Comparison of ENCODE assay signal across 12 cellular contexts in the genomic region with DNA sequence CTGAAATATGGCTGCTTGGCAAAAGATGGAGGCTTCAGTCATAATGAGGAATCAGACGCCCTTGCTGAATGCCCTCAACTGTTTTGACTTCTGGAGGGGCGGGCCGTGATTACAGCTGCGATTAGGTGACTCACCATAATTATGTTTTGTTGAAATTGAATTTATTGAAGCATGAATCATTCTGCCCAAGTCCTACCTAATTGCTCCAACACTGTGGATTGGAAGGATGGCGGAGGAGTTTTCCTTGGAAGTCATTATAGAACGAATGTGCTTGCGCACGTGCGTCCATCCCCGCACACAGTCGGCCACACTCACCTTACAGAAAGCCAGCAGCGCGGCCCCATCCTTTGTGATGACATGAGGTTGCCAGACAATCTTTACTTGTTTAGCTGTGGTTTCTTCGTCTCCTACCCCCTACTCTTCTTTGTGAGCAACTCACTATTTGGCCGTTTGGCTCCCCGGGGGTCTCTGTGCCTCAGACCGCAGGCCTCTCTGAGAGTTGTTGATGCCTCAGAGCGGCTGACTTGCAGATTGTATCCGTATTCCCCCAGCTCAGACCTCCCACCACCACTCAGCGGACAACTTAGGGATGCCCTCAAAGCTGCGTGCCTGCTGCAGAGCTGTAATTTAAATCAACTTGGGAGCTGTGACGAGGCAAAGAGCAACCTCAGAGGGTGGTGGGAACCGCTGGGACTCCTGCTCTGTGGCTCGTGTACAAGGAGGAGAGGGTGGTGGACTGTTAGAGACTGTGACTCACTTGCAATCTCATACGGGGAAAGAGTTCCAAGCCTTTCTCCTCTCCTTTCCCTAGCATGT.
DNase-seq lines count a peak whose midpoint lies in the region; ATAC-seq, FAIRE-seq and TF ChIP-seq lines count a peak whose summit lies in the region.
"Had no signal": no experiment of that assay in that cellular context is flagged by ENCODE, and none has a peak within 500 bp of the region (broad histone marks: within the 10 kb centered on the region; RNA-seq: fewer than 3 reads in every experiment).

No MANE protein-coding gene starts in this region.

- H3K9ac ChIP-seq in keratinocyte (ENCODE audit: control insufficient read depth, extremely low read depth, insufficient read depth, low read length): no peak overlapping the region

- H3K4me2 ChIP-seq in keratinocyte (ENCODE audit: control insufficient read depth, extremely low read depth, insufficient read depth, low read depth, low read length): peak overlapping the region; percentile 30

- H4K20me1 ChIP-seq in keratinocyte (ENCODE audit: control insufficient read depth, extremely low read depth, insufficient read depth, low read length): no peaks in the 10 kb centered on the region

- dilution Hi-C loops in keratinocyte (cut with MboI; ENCODE audit: extremely low pct_ligation_motif_present, low sequenced_read_pairs): no loop called here

- ATAC-seq in HG03378 (IDR thresholded peaks at IDR 0.05; ENCODE audit: unreplicated experiment): no peak

- TF ChIP-seq CTCF in keratinocyte (optimal IDR thresholded peaks at IDR 0.05 in 1 of 3, IDR thresholded peaks at IDR 0.05 in 1 of 3, conservative IDR thresholded peaks at IDR 0.05 in 1 of 3; ENCODE audit: extremely low read depth in 1 of 3, insufficient read depth in 2 of 3, low read length in 3 of 3) (no peak), WERI-Rb-1 (IDR thresholded peaks at IDR 0.05; ENCODE audit: low read depth, low read length) (no peak)

- H3K36me3 ChIP-seq in keratinocyte (ENCODE audit: control insufficient read depth in 2 of 2, extremely low read depth in 1 of 2, insufficient read depth in 2 of 2, low read length in 2 of 2) (no peaks in the 10 kb centered on the region), WERI-Rb-1 (no peaks in the 10 kb centered on the region)

- no peak overlapping the region for H2AFZ ChIP-seq in keratinocyte (ENCODE audit: control insufficient read depth, low read length)

- FAIRE-seq in keratinocyte (lab: Jason Lieb, UNC): peak; percentile 71
- FAIRE-seq: kidney had no signal

- H3K9me3 ChIP-seq in keratinocyte (ENCODE audit: control insufficient read depth, low read depth, low read length): no peaks in the 10 kb centered on the region
- H3K9me3 ChIP-seq in WERI-Rb-1 (ENCODE audit: severe bottlenecking): no peaks in the 10 kb centered on the region

- H3K4me3 ChIP-seq in keratinocyte (ENCODE audit: control insufficient read depth in 2 of 3, extremely low read depth in 1 of 3, insufficient read depth in 2 of 3, low read depth in 1 of 3, low read length in 3 of 3) (no peak overlapping the region), WERI-Rb-1 (ENCODE audit: low read depth, low read length) (no peak overlapping the region)

- no peaks in the 10 kb centered on the region for H3K9me1 ChIP-seq in keratinocyte (ENCODE audit: control insufficient read depth, extremely low read depth, insufficient read depth, low read length)

- no peaks in the 10 kb centered on the region for H3K79me2 ChIP-seq in keratinocyte (ENCODE audit: control insufficient read depth, insufficient read depth, low read length)

- DNase-seq in COR-L47 (lab: John Stamatoyannopoulos, UW): peak; percentile 86
- DNase-seq in NCI-H1048 (lab: John Stamatoyannopoulos, UW): peak; percentile 7
- peak; percentile 12 for DNase-seq in T1000 (lab: John Stamatoyannopoulos, UW)
- DNase-seq in keratinocyte (ENCODE audit: low read depth, low spot score): peak; percentile 23
- DNase-seq in KG1 (lab: John Stamatoyannopoulos, UW): no peak
- no peak for DNase-seq in NCI-H187 treated with DMSO at 0.1 percent for 48 hours (lab: John Stamatoyannopoulos, UW)
- DNase-seq in WERI-Rb-1: no peak
- DNase-seq: activated gamma-delta T cell treated with Interleukin-2 at 50 U/mL for 16 hours, C1 segment of cervical spinal cord, kidney, NCI-H524 treated with DMSO at 0.1 percent for 48 hours had no signal

- H3K4me1 ChIP-seq in keratinocyte (ENCODE audit: control insufficient read depth, extremely low read depth, insufficient read depth, low read length): peaks cover 8% of the 10 kb centered on the region

- H3K27me3 ChIP-seq in keratinocyte (ENCODE audit: control insufficient read depth, extremely low read depth, insufficient read depth, low read length): no peaks in the 10 kb centered on the region
- H3K27me3 ChIP-seq in WERI-Rb-1 (ENCODE audit: insufficient read depth, low read depth, severe bottlenecking): no peaks in the 10 kb centered on the region

- H3K27ac ChIP-seq in keratinocyte (ENCODE audit: control insufficient read depth, insufficient read depth, low read length) (no peak overlapping the region), WERI-Rb-1 (no peak overlapping the region)

Comparison
In these comparisons a context has a peak if more than half of its experiments do, and no peak if none do; other contexts are left out.
1. DNase-seq: peak in COR-L47 (single experiment), NCI-H1048 (single experiment), T1000 (single experiment) and keratinocyte (single experiment); none in KG1 (single experiment), NCI-H187 treated with DMSO at 0.1 percent for 48 hours (single experiment) and WERI-Rb-1 (single experiment).